ENCODE assay signal across 9 cellular contexts in genomic region chr17:3397801-3398200, GRCh38. TPM values are rescaled to one million over a fixed set of nuclear protein-coding genes. Genes with fewer than 3 reads are reported as not detected.
"Had no signal": no experiment of that assay in that cellular context is flagged by ENCODE, and none has a peak within 500 bp of the region (broad histone marks: within the 10 kb centered on the region; RNA-seq: fewer than 3 reads in every experiment).

No MANE protein-coding gene starts in this region.

RNA-seq across cellular contexts. Expression of gene OR1E1, which starts 0.4 kb away (rescaled TPM):
- total RNA-seq: activated naive CD8-positive, alpha-beta T cell treated with anti-CD3 and anti-CD28 coated beads, Interleukin-2, amount 10 ng/mL, durations not matched to agents 7 days and 5 days; foreskin keratinocyte; lower lobe of right lung; osteoblast; prostate gland; right cardiac atrium; transverse colon had no signal
- polyA plus RNA-seq: foreskin keratinocyte, immature natural killer cell, neural cell, right cardiac atrium had no signal

RNA-seq across cellular contexts. Expression of gene OR3A2, which starts 11.7 kb away (rescaled TPM):
- total RNA-seq: foreskin keratinocyte, lower lobe of right lung, osteoblast, transverse colon had no signal
- polyA plus RNA-seq: foreskin keratinocyte, neural cell had no signal

RNA-seq across cellular contexts. Expression of gene OR3A3, which starts 13.4 kb away (rescaled TPM):
- total RNA-seq: activated naive CD8-positive, alpha-beta T cell treated with anti-CD3 and anti-CD28 coated beads, Interleukin-2, amount 10 ng/mL, durations not matched to agents 7 days and 5 days; foreskin keratinocyte; lower lobe of right lung; osteoblast; prostate gland; right cardiac atrium; transverse colon had no signal
- polyA plus RNA-seq: foreskin keratinocyte, immature natural killer cell, neural cell, right cardiac atrium had no signal

RNA-seq across cellular contexts. Expression of gene OR1E2, which starts 35.8 kb away (rescaled TPM):
- total RNA-seq: activated naive CD8-positive, alpha-beta T cell treated with anti-CD3 and anti-CD28 coated beads, Interleukin-2, amount 10 ng/mL, durations not matched to agents 7 days and 5 days; foreskin keratinocyte; lower lobe of right lung; prostate gland; right cardiac atrium; transverse colon had no signal
- polyA plus RNA-seq: foreskin keratinocyte, immature natural killer cell, neural cell, right cardiac atrium had no signal
